8 cellular contexts compared by ENCODE assay signal in the genomic region with DNA sequence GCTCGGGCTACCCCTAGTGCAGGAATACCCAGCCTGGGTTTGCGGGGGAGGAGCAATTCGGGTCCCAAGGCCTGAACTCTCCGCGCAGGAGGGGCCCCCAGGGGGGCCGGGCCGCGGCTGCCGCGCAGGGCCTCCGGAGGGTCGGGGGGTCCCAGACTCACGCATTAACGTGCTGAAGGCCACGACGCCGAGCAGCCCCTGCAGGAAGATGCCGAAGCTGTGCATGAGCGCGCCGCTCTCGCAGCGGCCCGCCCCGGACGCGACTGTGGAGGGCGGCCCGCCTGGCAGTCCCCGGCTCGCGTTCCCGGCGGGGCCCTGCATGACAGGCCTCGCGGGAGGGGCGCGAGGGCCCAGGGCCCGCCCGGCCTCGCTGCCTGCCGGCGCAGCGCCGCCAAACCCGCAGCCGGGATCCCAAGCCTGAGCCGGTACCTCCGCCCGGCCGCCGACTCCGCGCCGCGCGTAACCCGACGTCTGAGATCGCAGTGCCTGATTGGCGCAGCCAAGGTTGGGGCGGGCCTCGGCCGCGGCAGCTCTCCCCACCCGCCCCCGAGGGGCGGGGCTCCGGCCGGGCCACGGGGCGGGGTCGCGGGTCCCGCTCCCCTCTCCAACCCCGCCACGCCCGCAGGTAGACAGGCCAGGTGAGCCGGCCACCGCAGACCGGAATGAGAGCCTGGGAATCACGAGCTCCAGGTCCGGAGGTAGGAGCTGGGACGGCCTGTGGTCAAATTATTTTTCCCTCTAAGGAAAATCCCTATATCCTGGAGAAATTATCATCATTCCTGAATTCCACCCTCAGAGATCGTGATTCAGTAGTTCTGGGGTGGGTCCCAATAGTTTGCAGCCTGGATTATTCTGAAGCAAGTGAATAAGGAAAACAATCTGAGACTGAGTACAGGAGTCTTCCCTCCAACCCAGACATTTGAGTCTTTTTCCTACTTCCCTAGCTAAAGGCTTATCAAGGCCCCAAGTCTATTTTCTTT. TPM values are rescaled to one million over a fixed set of nuclear protein-coding genes. Genes with fewer than 3 reads are reported as not detected.
DNase-seq lines count a peak whose midpoint lies in the region; ATAC-seq and TF ChIP-seq lines count a peak whose summit lies in the region.

A gene (minus strand): TSS at position 419 of the 980 bp plus-strand sequence. CDS start 98 bp downstream, at position 321.

- peaks cover 45 to 61% (median 58%) of the 10 kb centered on the region in 10 experiments for H3K4me1 ChIP-seq in BLaER1 treated with 17β-estradiol and CSF1 and Interleukin-3, amounts not matched to agents 10 nM and 100 nM
- H3K4me1 ChIP-seq in right lobe of liver = peaks cover 0 to 40% (median 8%) of the 10 kb centered on the region in 4 donors

- TF ChIP-seq CTCF in dorsolateral prefrontal cortex (IDR thresholded peaks at IDR 0.05 in 54 of 56, conservative IDR thresholded peaks at IDR 0.05 in 2 of 56; ENCODE audit: low read depth in 1 of 56, partially characterized antibody in 56 of 56) (peak in 20 of 56 donors; percentile 6 to 54 (median 26)), right lobe of liver (IDR thresholded peaks at IDR 0.05) (peak in 1 of 4 donors; percentile 2)

- 2% methylated on average over 11 of the region's 85 CpGs for WGBS in right lobe of liver (ENCODE audit: insufficient coverage, low coverage, low lambda C conversion rate, missing lambda C conversion rate)

- peak; percentile 73 for TF ChIP-seq POLR2A in right lobe of liver (IDR thresholded peaks at IDR 0.05)

- peak within 1 kb of the TSS; percentile 16 to 84 (median 76); a peak in 21 of 22 replicates for H3K27ac ChIP-seq in BLaER1 treated with 17β-estradiol and CSF1 and Interleukin-3, amounts not matched to agents 10 nM and 100 nM
- H3K27ac ChIP-seq in dorsolateral prefrontal cortex = peak within 1 kb of the TSS in 50 of 59 donors; percentile 5 to 87 (median 68)
- H3K27ac ChIP-seq in right lobe of liver = peak within 1 kb of the TSS in 2 of 3 donors; percentile 38 to 65

- H3K36me3 ChIP-seq in BLaER1 treated with 17β-estradiol and CSF1 and Interleukin-3, amounts not matched to agents 10 nM and 100 nM = peaks cover 0 to 27% (median 8%) of the 10 kb centered on the region in 11 experiments; a peak in 12 of 22 replicates
- H3K36me3 ChIP-seq in right lobe of liver = no peaks in the 10 kb centered on the region

- H3K4me2 ChIP-seq in BLaER1 treated with 17β-estradiol and CSF1 and Interleukin-3, amounts not matched to agents 10 nM and 100 nM = peak within 1 kb of the TSS; percentile 86 to 100 (median 99)

- H3K9ac ChIP-seq in BLaER1 treated with 17β-estradiol and CSF1 and Interleukin-3, amounts not matched to agents 10 nM and 100 nM = peak within 1 kb of the TSS; percentile 77 to 89 (median 84)

- peak within 1 kb of the TSS; percentile 75 to 95 (median 86) for H3K4me3 ChIP-seq in BLaER1 treated with 17β-estradiol and CSF1 and Interleukin-3, amounts not matched to agents 10 nM and 100 nM
- H3K4me3 ChIP-seq in dorsolateral prefrontal cortex (peak within 1 kb of the TSS; percentile 65 to 99 (median 89)), right lobe of liver (peak within 1 kb of the TSS; percentile 74 to 88 (median 82))

- peaks cover 0 to 25% (median 8%) of the 10 kb centered on the region in 11 experiments; a peak in 10 of 22 replicates for H4K20me1 ChIP-seq in BLaER1 treated with 17β-estradiol and CSF1 and Interleukin-3, amounts not matched to agents 10 nM and 100 nM

- no peaks in the 10 kb centered on the region for H3K27me3 ChIP-seq in BLaER1 treated with 17β-estradiol and CSF1 and Interleukin-3, amounts not matched to agents 10 nM and 100 nM
- H3K27me3 ChIP-seq in dorsolateral prefrontal cortex (no peaks in the 10 kb centered on the region), right lobe of liver (no peaks in the 10 kb centered on the region)

- ATAC-seq in GM19324 (IDR thresholded peaks at IDR 0.05; ENCODE audit: low FRiP score, unreplicated experiment) (peak; percentile 87), HG03457 (IDR thresholded peaks at IDR 0.05; ENCODE audit: unreplicated experiment) (peak; percentile 90), right lobe of liver (peak; percentile 90 to 95 (median 91))

- DNase-seq in NCI-H748 (lab: John Stamatoyannopoulos, UW; ENCODE audit: unreplicated experiment) = peak; percentile 87
- DNase-seq in activated CD4-positive, alpha-beta T cell treated with anti-CD3 and anti-CD28 coated beads, Interleukin-2, amount 50 U/mL, for 48 hours = peak; percentile 85 to 88
- peak; percentile 80 to 95 (median 90) for DNase-seq in dorsolateral prefrontal cortex
- DNase-seq in right lobe of liver = peak; percentile 91 to 93 (median 92)
- DNase-seq in stimulated activated CD4-positive, alpha-beta T cell treated with anti-CD3 and anti-CD28 coated beads, Interleukin-4, amount 100 ng/mL, for 24 hours = peak; percentile 87

- intact Hi-C loops in dorsolateral prefrontal cortex (cut with DNase I) = loop anchor here in 1 of 2 donors (2.0 to 5.0 kb wide), 3 partner anchors 37 to 150 kb away; a partner anchor contains a TSS
- intact Hi-C loops in right lobe of liver (cut with DNase I) = no loop called here

- no peaks in the 10 kb centered on the region for H3K9me3 ChIP-seq in BLaER1 treated with 17β-estradiol and CSF1 and Interleukin-3, amounts not matched to agents 10 nM and 100 nM (replicated peaks in 1 of 11)
- no peaks in the 10 kb centered on the region for H3K9me3 ChIP-seq in right lobe of liver

RNA-seq across cellular contexts. Expression of the gene that starts here (rescaled TPM):
- total RNA-seq in dorsolateral prefrontal cortex (10 to 100 TPM in 119 of 120 experiments, 1 to 10 TPM in 1; 9.2 to 40.0 (median 20.3) TPM), right lobe of liver (10 to 100 TPM; 17.4 to 48.5 (median 33.8) TPM)

Comparison
In these comparisons a context has a peak if more than half of its experiments do, and no peak if none do; other contexts are left out.
1. Peak in every context shown above with its lines: DNase-seq, ATAC-seq, H3K4me3 ChIP-seq and H3K27ac ChIP-seq.